ENCODE assay signal across 11 cellular contexts in genomic region chr5:140553657-140554056, GRCh38. TPM values are rescaled to one million over a fixed set of nuclear protein-coding genes. Genes with fewer than 3 reads are reported as not detected.
DNase-seq lines count a peak whose midpoint lies in the region; ATAC-seq, FAIRE-seq and TF ChIP-seq lines count a peak whose summit lies in the region.
"Had no signal": no experiment of that assay in that cellular context is flagged by ENCODE, and none has a peak within 500 bp of the region (broad histone marks: within the 10 kb centered on the region; RNA-seq: fewer than 3 reads in every experiment).

No MANE protein-coding gene starts in this region.

- peaks cover 0 to 69% (median 6%) of the 10 kb centered on the region in 11 experiments; a peak in 9 of 22 replicates for H4K20me1 ChIP-seq in BLaER1 treated with 17β-estradiol and CSF1 and Interleukin-3, amounts not matched to agents 10 nM and 100 nM
- no peaks in the 10 kb centered on the region for H4K20me1 ChIP-seq in keratinocyte (ENCODE audit: control insufficient read depth, extremely low read depth, insufficient read depth, low read length)

- H3K9me3 ChIP-seq in BLaER1 treated with 17β-estradiol and CSF1 and Interleukin-3, amounts not matched to agents 10 nM and 100 nM (replicated peaks in 1 of 11): no peaks in the 10 kb centered on the region
- no peaks in the 10 kb centered on the region for H3K9me3 ChIP-seq in keratinocyte (ENCODE audit: control insufficient read depth, low read depth, low read length)

- DNase-seq in GM18507 (ENCODE audit: extremely low spot score, insufficient read length, low read depth) (no peak), activated B cell treated with CpG ODN at 0.5 μM for 24 hours (no peak), keratinocyte (ENCODE audit: low read depth, low spot score) (no peak), NCI-H146 (lab: John Stamatoyannopoulos, UW) (no peak), nucleus accumbens (lab: John Stamatoyannopoulos, UW) (no peak), DMS79 treated with DMSO at 0.1 percent for 48 hours (lab: John Stamatoyannopoulos, UW) (no peak), NCI-H1092 treated with DMSO at 0.1 percent for 48 hours (lab: John Stamatoyannopoulos, UW) (no peak)
- DNase-seq: activated gamma-delta T cell, DMS53 had no signal

- FAIRE-seq in GM18507 (lab: Jason Lieb, UNC) (peak; percentile 70), keratinocyte (lab: Jason Lieb, UNC) (no peak)

- ATAC-seq in activated B cell treated with CpG ODN at 0.5 μM for 24 hours (ENCODE audit: low read depth): no peak

- peaks cover 3% of the 10 kb centered on the region for H3K9me1 ChIP-seq in keratinocyte (ENCODE audit: control insufficient read depth, extremely low read depth, insufficient read depth, low read length)

- peak overlapping the region in 9 of 11 experiments; percentile 82 to 98 (median 93); a peak in 18 of 22 replicates for H3K4me2 ChIP-seq in BLaER1 treated with 17β-estradiol and CSF1 and Interleukin-3, amounts not matched to agents 10 nM and 100 nM
- peak overlapping the region; percentile 54 for H3K4me2 ChIP-seq in keratinocyte (ENCODE audit: control insufficient read depth, extremely low read depth, insufficient read depth, low read depth, low read length)

- H3K27ac ChIP-seq in BLaER1 treated with 17β-estradiol and CSF1 and Interleukin-3, amounts not matched to agents 10 nM and 100 nM: peak overlapping the region in 7 of 11 experiments; percentile 1 to 97 (median 93); a peak in 12 of 22 replicates
- H3K27ac ChIP-seq in keratinocyte (ENCODE audit: control insufficient read depth, insufficient read depth, low read length): peak overlapping the region; percentile 73
- H3K27ac ChIP-seq: parathyroid adenoma had no signal

- H3K27ac Mint-ChIP-seq in activated B cell treated with CpG ODN at 0.5 μM for 24 hours: peak overlapping the region; percentile 69

- intact Hi-C loops in activated B cell treated with CpG ODN at 0.5 μM for 24 hours (cut with micrococcal nuclease): no loop called here

- peak overlapping the region in 4 of 11 experiments; percentile 94 to 98 (median 97); a peak in 8 of 22 replicates for H3K9ac ChIP-seq in BLaER1 treated with 17β-estradiol and CSF1 and Interleukin-3, amounts not matched to agents 10 nM and 100 nM
- no peak overlapping the region for H3K9ac ChIP-seq in keratinocyte (ENCODE audit: control insufficient read depth, extremely low read depth, insufficient read depth, low read length)
- H3K9ac ChIP-seq: parathyroid adenoma had no signal

- H3K36me3 Mint-ChIP-seq in activated B cell treated with CpG ODN at 0.5 μM for 24 hours (ENCODE audit: low read depth): peaks cover 63% of the 10 kb centered on the region

- no peaks in the 10 kb centered on the region for H3K27me3 ChIP-seq in BLaER1 treated with 17β-estradiol and CSF1 and Interleukin-3, amounts not matched to agents 10 nM and 100 nM
- no peaks in the 10 kb centered on the region for H3K27me3 ChIP-seq in keratinocyte (ENCODE audit: control insufficient read depth, extremely low read depth, insufficient read depth, low read length)

- H3K27me3 Mint-ChIP-seq in activated B cell treated with CpG ODN at 0.5 μM for 24 hours: no peaks in the 10 kb centered on the region

- peaks cover 62% of the 10 kb centered on the region for H3K4me1 Mint-ChIP-seq in activated B cell treated with CpG ODN at 0.5 μM for 24 hours

- dilution Hi-C loops in keratinocyte (cut with MboI; ENCODE audit: extremely low pct_ligation_motif_present, low sequenced_read_pairs): no loop called here

- POLR2A ChIA-PET in activated B cell treated with CpG ODN at 0.5 μM for 24 hours (lab: Charles Lee): interaction anchor here (1.3 to 1.6 kb wide), 2 partner anchors 15 to 94 kb away, joined by 3 to 4 read pairs; partner anchors contain the start of genes IK and NDUFA2

- peak overlapping the region; percentile 1 for H3K4me3 Mint-ChIP-seq in activated B cell treated with CpG ODN at 0.5 μM for 24 hours

- H3K4me3 ChIP-seq in BLaER1 treated with 17β-estradiol and CSF1 and Interleukin-3, amounts not matched to agents 10 nM and 100 nM: peak overlapping the region in 5 of 10 experiments; percentile 73 to 93 (median 84); a peak in 8 of 20 replicates
- no peak overlapping the region for H3K4me3 ChIP-seq in keratinocyte (ENCODE audit: control insufficient read depth in 2 of 3, extremely low read depth in 1 of 3, insufficient read depth in 2 of 3, low read depth in 1 of 3, low read length in 3 of 3)

- CTCF ChIA-PET in activated B cell treated with CpG ODN at 0.5 μM for 24 hours (lab: Charles Lee): no interaction called here

- H3K36me3 ChIP-seq in BLaER1 treated with 17β-estradiol and CSF1 and Interleukin-3, amounts not matched to agents 10 nM and 100 nM: peaks cover 49 to 89% (median 67%) of the 10 kb centered on the region in 11 experiments
- H3K36me3 ChIP-seq in keratinocyte (ENCODE audit: control insufficient read depth in 2 of 2, extremely low read depth in 1 of 2, insufficient read depth in 2 of 2, low read length in 2 of 2): peaks cover 20 to 24% of the 10 kb centered on the region in 2 experiments

- TF ChIP-seq CTCF in activated B cell treated with CpG ODN at 0.5 μM for 24 hours (IDR thresholded peaks at IDR 0.05) (no peak), keratinocyte (optimal IDR thresholded peaks at IDR 0.05 in 1 of 3, IDR thresholded peaks at IDR 0.05 in 1 of 3, conservative IDR thresholded peaks at IDR 0.05 in 1 of 3; ENCODE audit: extremely low read depth in 1 of 3, insufficient read depth in 2 of 3, low read length in 3 of 3) (no peak)

- H3K79me2 ChIP-seq in keratinocyte (ENCODE audit: control insufficient read depth, insufficient read depth, low read length): peaks cover 46% of the 10 kb centered on the region

- no peaks in the 10 kb centered on the region for H3K9me3 Mint-ChIP-seq in activated B cell treated with CpG ODN at 0.5 μM for 24 hours

- H2AFZ ChIP-seq in keratinocyte (ENCODE audit: control insufficient read depth, low read length): no peak overlapping the region
- H2AFZ ChIP-seq: parathyroid adenoma had no signal

- H3K4me1 ChIP-seq in BLaER1 treated with 17β-estradiol and CSF1 and Interleukin-3, amounts not matched to agents 10 nM and 100 nM: peaks cover 44 to 88% (median 79%) of the 10 kb centered on the region in 10 experiments
- H3K4me1 ChIP-seq in keratinocyte (ENCODE audit: control insufficient read depth, extremely low read depth, insufficient read depth, low read length): peaks cover 30% of the 10 kb centered on the region

RNA-seq across cellular contexts. Expression of gene SRA1, which starts 3.6 kb away (rescaled TPM):
- 41.1 and 41.8 TPM in 2 replicates for total RNA-seq in activated B cell treated with CpG ODN at 0.5 μM for 24 hours
- polyA plus RNA-seq in keratinocyte: 19.3 to 48.3 TPM (median 32.4 TPM) in 3 replicates
- 35.5 TPM for polyA plus RNA-seq in keratinocyte (2011; ENCODE audit: low read depth)
- 26.3 and 34.7 TPM in 2 replicates for polyA plus RNA-seq in keratinocyte (2011; cell fraction: cytosol; rRNA removed)
- 21.1 and 23.6 TPM in 2 replicates for polyA plus RNA-seq in keratinocyte (2011; cell fraction: nucleus; rRNA removed)
- 25.5 and 37.0 TPM in 2 replicates for polyA plus RNA-seq in keratinocyte (2012; ENCODE audit: low replicate concordance)
- polyA minus RNA-seq in keratinocyte: 12.3 to 17.8 TPM (median 13.8 TPM) in 3 replicates
- 23.0 TPM for polyA minus RNA-seq in keratinocyte (2011; cell fraction: cytosol; rRNA and poly(A)+ RNA removed)
- 3.3 and 3.8 TPM in 2 replicates for polyA minus RNA-seq in keratinocyte (2011; cell fraction: nucleus; rRNA and poly(A)+ RNA removed)

RNA-seq across cellular contexts. Expression of gene EIF4EBP3, which starts 6.2 kb away (rescaled TPM):
- 14.4 and 18.2 TPM in 2 replicates for total RNA-seq in activated B cell treated with CpG ODN at 0.5 μM for 24 hours
- 4.9 to 7.7 TPM (median 5.2 TPM) in 3 replicates for polyA plus RNA-seq in keratinocyte
- 12.4 TPM for polyA plus RNA-seq in keratinocyte (2011; ENCODE audit: low read depth)
- 3.7 and 6.6 TPM in 2 replicates for polyA plus RNA-seq in keratinocyte (2011; cell fraction: cytosol; rRNA removed)
- polyA plus RNA-seq in keratinocyte (2011; cell fraction: nucleus; rRNA removed): 6.3 and 8.3 TPM in 2 replicates
- polyA plus RNA-seq in keratinocyte (2012; ENCODE audit: low replicate concordance): 7.0 and 36.5 TPM in 2 replicates
- 1.6 to 4.5 TPM (median 2.9 TPM) in 3 replicates for polyA minus RNA-seq in keratinocyte
- 3.6 TPM for polyA minus RNA-seq in keratinocyte (2011; cell fraction: cytosol; rRNA and poly(A)+ RNA removed)
- 2.1 TPM in 1 of 2 replicates, not detected in the other for polyA minus RNA-seq in keratinocyte (2011; cell fraction: nucleus; rRNA and poly(A)+ RNA removed)

RNA-seq across cellular contexts. Expression of gene APBB3, which starts 10.7 kb away (rescaled TPM):
- 36.0 and 37.5 TPM in 2 replicates for total RNA-seq in activated B cell treated with CpG ODN at 0.5 μM for 24 hours
- polyA plus RNA-seq in keratinocyte: 6.7 to 12.4 TPM (median 7.1 TPM) in 3 replicates
- 4.0 TPM for polyA plus RNA-seq in keratinocyte (2011; ENCODE audit: low read depth)
- 1.4 and 2.4 TPM in 2 replicates for polyA plus RNA-seq in keratinocyte (2011; cell fraction: cytosol; rRNA removed)
- polyA plus RNA-seq in keratinocyte (2011; cell fraction: nucleus; rRNA removed): 40.3 and 44.0 TPM in 2 replicates
- polyA plus RNA-seq in keratinocyte (2012; ENCODE audit: low replicate concordance): 4.4 and 17.2 TPM in 2 replicates
- polyA minus RNA-seq in keratinocyte: 12.6 to 18.5 TPM (median 15.9 TPM) in 3 replicates
- 2.1 TPM for polyA minus RNA-seq in keratinocyte (2011; cell fraction: cytosol; rRNA and poly(A)+ RNA removed)
- 5.9 and 8.6 TPM in 2 replicates for polyA minus RNA-seq in keratinocyte (2011; cell fraction: nucleus; rRNA and poly(A)+ RNA removed)

RNA-seq across cellular contexts. Expression of gene SLC35A4, which starts 11.0 kb away (rescaled TPM):
- total RNA-seq in activated B cell treated with CpG ODN at 0.5 μM for 24 hours: 76.0 and 77.9 TPM in 2 replicates
- polyA plus RNA-seq in keratinocyte: 63.1 to 95.7 TPM (median 63.5 TPM) in 3 replicates
- polyA plus RNA-seq in keratinocyte (2011; ENCODE audit: low read depth): 7.7 TPM
- 80.5 and 89.5 TPM in 2 replicates for polyA plus RNA-seq in keratinocyte (2011; cell fraction: cytosol; rRNA removed)
- polyA plus RNA-seq in keratinocyte (2011; cell fraction: nucleus; rRNA removed): 65.0 and 85.0 TPM in 2 replicates
- 69.7 and 77.9 TPM in 2 replicates for polyA plus RNA-seq in keratinocyte (2012; ENCODE audit: low replicate concordance)
- polyA minus RNA-seq in keratinocyte: 70.9 to 195 TPM (median 80.6 TPM) in 3 replicates
- 38.2 TPM for polyA minus RNA-seq in keratinocyte (2011; cell fraction: cytosol; rRNA and poly(A)+ RNA removed)
- polyA minus RNA-seq in keratinocyte (2011; cell fraction: nucleus; rRNA and poly(A)+ RNA removed): 16.8 and 37.3 TPM in 2 replicates
